Comparison of ENCODE assay signal across 1 cellular context in genomic region chr6:131747821-131748353, GRCh38.
TF ChIP-seq lines count a peak whose summit lies in the region.

No MANE protein-coding gene starts in this region.

TF ChIP-seq in K562, 482 proteins besides CTCF, POLR2A, EP300 and RAD21:
- peak; percentile 92 for TF ChIP-seq ZBTB40 (IDR thresholded peaks at IDR 0.05)
- peak; percentile 67 for TF ChIP-seq ZBTB40 (CRISPR knock-in tag; IDR thresholded peaks at IDR 0.05)
- no peak for TF ChIP-seq E2F1 (CRISPR knock-in tag; IDR thresholded peaks at IDR 0.05)
- TF ChIP-seq TCF3 (CRISPR knock-in tag; IDR thresholded peaks at IDR 0.05), result no peak
- no peak for TF ChIP-seq ZNF224 (CRISPR knock-in tag; IDR thresholded peaks at IDR 0.05)
- no peak for TF ChIP-seq POLR3G (IDR thresholded peaks at IDR 0.05; ENCODE audit: extremely low read depth, insufficient read length, insufficient replicate concordance)
- TF ChIP-seq ZNF764 (CRISPR knock-in tag; IDR thresholded peaks at IDR 0.05; ENCODE audit: low read depth), result no peak
- no peak for TF ChIP-seq FOS (IDR thresholded peaks at IDR 0.05; ENCODE audit: extremely low read depth, insufficient read length)
